24 cellular contexts compared by ENCODE assay signal in the genomic region with DNA sequence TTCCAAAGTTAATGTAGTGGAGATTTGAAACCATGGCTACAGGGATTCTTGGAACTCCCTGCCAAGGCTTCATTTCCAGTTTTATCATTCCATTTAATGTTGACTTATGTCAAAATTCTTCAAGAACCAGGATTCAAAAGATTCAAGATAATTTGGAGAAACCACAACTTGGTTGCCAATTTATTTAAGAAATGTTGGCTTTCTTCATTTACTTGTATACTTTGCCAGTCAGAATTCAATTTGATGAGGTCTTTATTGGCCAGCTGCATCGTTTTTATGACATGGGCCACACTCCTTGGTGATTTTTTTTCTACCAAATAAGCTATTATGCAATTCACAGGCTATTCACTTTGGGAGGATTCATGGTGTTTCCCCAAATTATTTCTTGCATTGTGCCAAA. TPM values are rescaled to one million over a fixed set of nuclear protein-coding genes. Genes with fewer than 3 reads are reported as not detected.
DNase-seq lines count a peak whose midpoint lies in the region; ATAC-seq, FAIRE-seq and TF ChIP-seq lines count a peak whose summit lies in the region.
"Had no signal": no experiment of that assay in that cellular context is flagged by ENCODE, and none has a peak within 500 bp of the region (broad histone marks: within the 10 kb centered on the region; RNA-seq: fewer than 3 reads in every experiment).

No MANE protein-coding gene starts in this region.

- no peaks in the 10 kb centered on the region for H3K27me3 Mint-ChIP-seq in astrocyte (ENCODE audit: low read depth, unreplicated experiment)
- H3K27me3 Mint-ChIP-seq in immature natural killer cell (ENCODE audit: low read depth in 3 of 3) = no peaks in the 10 kb centered on the region
- H3K27me3 Mint-ChIP-seq: CD4-positive, alpha-beta memory T cell; CD4-positive, CD25-positive, alpha-beta regulatory T cell had no signal

- no peak for TF ChIP-seq RAD21 in SK-N-SH (IDR thresholded peaks at IDR 0.05; ENCODE audit: low read length)

- intact Hi-C loops in body of pancreas (cut with DNase I) (no loop called here), Right ventricle myocardium superior (cut with DNase I) (no loop called here)

- H3K9ac ChIP-seq in astrocyte (ENCODE audit: low read length) = no peak overlapping the region
- H3K9ac ChIP-seq in SK-N-SH = no peak overlapping the region
- H3K9ac ChIP-seq: BLaER1 had no signal

- H3K36me3 ChIP-seq in astrocyte (ENCODE audit: insufficient read depth, low read length) = no peaks in the 10 kb centered on the region
- H3K36me3 ChIP-seq in body of pancreas (replicated peaks in 1 of 2; ENCODE audit: insufficient read depth in 1 of 2, low read depth in 2 of 2) = no peaks in the 10 kb centered on the region
- H3K36me3 ChIP-seq in SK-N-SH (replicated peaks in 1 of 2; ENCODE audit: control insufficient read depth in 1 of 2, insufficient read depth in 2 of 2, low read length in 1 of 2) = no peaks in the 10 kb centered on the region
- H3K36me3 ChIP-seq: BE2C, BLaER1 had no signal

- H3K4me2 ChIP-seq in astrocyte (ENCODE audit: low read length) (no peak overlapping the region), SK-N-SH (no peak overlapping the region)
- H3K4me2 ChIP-seq: BLaER1 had no signal

- H3K9me3 Mint-ChIP-seq in astrocyte (ENCODE audit: unreplicated experiment) (peaks cover 10% of the 10 kb centered on the region), immature natural killer cell (peaks cover 11 to 26% (median 18%) of the 10 kb centered on the region in 6 donors)

- H3K9me3 ChIP-seq in astrocyte (ENCODE audit: insufficient read depth, low read depth, low read length) (no peaks in the 10 kb centered on the region), body of pancreas (no peaks in the 10 kb centered on the region), SK-N-SH (no peaks in the 10 kb centered on the region)
- H3K9me3 ChIP-seq: BE2C, Caco-2 had no signal

- H3K4me3 Mint-ChIP-seq in astrocyte (ENCODE audit: unreplicated experiment) (no peak overlapping the region), immature natural killer cell (no peak overlapping the region)
- H3K4me3 Mint-ChIP-seq: CD14-positive monocyte; CD4-positive, alpha-beta memory T cell; CD4-positive, CD25-positive, alpha-beta regulatory T cell; CD8-positive, alpha-beta memory T cell had no signal

- 9 to 17% methylated on average over 1 of the region's 1 CpG for WGBS in body of pancreas, 2 donors
- 0% methylated on average over 1 of the region's 1 CpG for WGBS in SK-N-SH (ENCODE audit: low lambda C conversion rate)

- H3K9me2 ChIP-seq in SK-N-SH = no peaks in the 10 kb centered on the region

- H3K4me3 ChIP-seq in astrocyte (ENCODE audit: insufficient read depth, low read depth, low read length) = no peak overlapping the region
- H3K4me3 ChIP-seq in body of pancreas = no peak overlapping the region
- H3K4me3 ChIP-seq in SK-N-SH (ENCODE audit: low read depth in 2 of 2, low read length in 1 of 2) = no peak overlapping the region
- H3K4me3 ChIP-seq: BLaER1 had no signal

- POLR2A ChIA-PET in SK-N-SH (lab: Yijun Ruan, JAX) = no interaction called here

- H4K20me1 ChIP-seq in astrocyte (ENCODE audit: insufficient read depth, low read length) = no peaks in the 10 kb centered on the region
- no peaks in the 10 kb centered on the region for H4K20me1 ChIP-seq in SK-N-SH (ENCODE audit: insufficient read depth)
- H4K20me1 ChIP-seq: BLaER1 had no signal

- H3K36me3 Mint-ChIP-seq in astrocyte (ENCODE audit: low read depth, unreplicated experiment) = no peaks in the 10 kb centered on the region
- H3K36me3 Mint-ChIP-seq in immature natural killer cell = no peaks in the 10 kb centered on the region
- H3K36me3 Mint-ChIP-seq: CD14-positive monocyte; CD4-positive, alpha-beta memory T cell; CD4-positive, CD25-positive, alpha-beta regulatory T cell; CD8-positive, alpha-beta memory T cell had no signal

- H3K27ac Mint-ChIP-seq in astrocyte (ENCODE audit: unreplicated experiment) (no peak overlapping the region), immature natural killer cell (no peak overlapping the region)
- H3K27ac Mint-ChIP-seq: CD14-positive monocyte; CD4-positive, alpha-beta memory T cell; CD4-positive, CD25-positive, alpha-beta regulatory T cell; CD8-positive, alpha-beta memory T cell had no signal

- H3K27me3 ChIP-seq in astrocyte (ENCODE audit: insufficient read depth, low read length) (no peaks in the 10 kb centered on the region), body of pancreas (no peaks in the 10 kb centered on the region), SK-N-SH (ENCODE audit: insufficient read depth) (no peaks in the 10 kb centered on the region)
- H3K27me3 ChIP-seq: BE2C, BLaER1 had no signal

- ATAC-seq in body of pancreas (peak; percentile 64), Right ventricle myocardium superior (ENCODE audit: poor library complexity) (no peak)

- CTCF ChIA-PET in SK-N-SH (lab: Yijun Ruan, JAX) = interaction anchor here (1.0 kb wide), 1 partner anchor 9 kb away, joined by 4 read pairs; no protein-coding TSS in a partner anchor

- H3K27ac ChIP-seq in astrocyte (ENCODE audit: low read depth, low read length) = no peak overlapping the region
- H3K27ac ChIP-seq in body of pancreas = no peak overlapping the region
- no peak overlapping the region for H3K27ac ChIP-seq in SK-N-SH (ENCODE audit: low read depth in 2 of 2, low read length in 1 of 2)
- H3K27ac ChIP-seq: BLaER1 had no signal

- TF ChIP-seq CTCF in astrocyte (IDR thresholded peaks at IDR 0.05; ENCODE audit: insufficient read depth, low read depth, low read length) = no peak
- TF ChIP-seq CTCF in body of pancreas (IDR thresholded peaks at IDR 0.05) = no peak
- no peak for TF ChIP-seq CTCF in SK-N-SH (IDR thresholded peaks at IDR 0.05)

- H2AFZ ChIP-seq in astrocyte (ENCODE audit: low read depth, low read length) (no peak overlapping the region), SK-N-SH (ENCODE audit: low read depth) (no peak overlapping the region)

- H3K4me1 ChIP-seq in astrocyte (ENCODE audit: insufficient read depth, low read length) = no peaks in the 10 kb centered on the region
- H3K4me1 ChIP-seq in body of pancreas = peaks cover 32% of the 10 kb centered on the region
- no peaks in the 10 kb centered on the region; a peak in 1 of 4 replicates for H3K4me1 ChIP-seq in SK-N-SH (ENCODE audit: control insufficient read depth in 1 of 2, insufficient read depth in 2 of 2, low read depth in 1 of 2, low read length in 1 of 2)
- H3K4me1 ChIP-seq: BE2C, BLaER1, Caco-2 had no signal

- no peak for TF ChIP-seq EP300 in SK-N-SH (IDR thresholded peaks at IDR 0.05; ENCODE audit: borderline replicate concordance in 1 of 2, low read depth in 1 of 2, low read length in 1 of 2)

- no peak for TF ChIP-seq POLR2A in body of pancreas (IDR thresholded peaks at IDR 0.05)

- H3K4me1 Mint-ChIP-seq in astrocyte (ENCODE audit: low read depth, unreplicated experiment) (no peaks in the 10 kb centered on the region), immature natural killer cell (no peaks in the 10 kb centered on the region)
- H3K4me1 Mint-ChIP-seq: CD14-positive monocyte; CD4-positive, alpha-beta memory T cell; CD4-positive, CD25-positive, alpha-beta regulatory T cell; CD8-positive, alpha-beta memory T cell had no signal

- H3K79me2 ChIP-seq in astrocyte (ENCODE audit: insufficient read depth, low read length) (no peaks in the 10 kb centered on the region), SK-N-SH (ENCODE audit: insufficient read depth) (no peaks in the 10 kb centered on the region)

- peak; percentile 0 for DNase-seq in NCI-H446 treated with DMSO at 0.1 percent for 48 hours (lab: John Stamatoyannopoulos, UW)
- peak; percentile 12 for DNase-seq in astrocyte (ENCODE audit: low read depth)
- DNase-seq in body of pancreas = no peak
- no peak for DNase-seq in SK-N-SH
- no peak for DNase-seq in Right ventricle myocardium superior
- DNase-seq in immature natural killer cell = no peak
- DNase-seq: 8988T; ACHN; BE2C; C1 segment of cervical spinal cord; Caco-2; Calu3; CD4-positive, alpha-beta memory T cell; CD4-positive, CD25-positive, alpha-beta regulatory T cell; CD8-positive, alpha-beta memory T cell; DMS79 treated with DMSO at 0.1 percent for 48 hours; GF-D8 had no signal

- H3F3A ChIP-seq in SK-N-SH (replicated peaks; ENCODE audit: insufficient read depth) = no peaks in the 10 kb centered on the region

- FAIRE-seq in astrocyte (lab: Jason Lieb, UNC) = no peak
- FAIRE-seq: A204.1, D721Med, G401.6, GM12891, GM19239 had no signal

TF ChIP-seq in SK-N-SH, 30 proteins besides CTCF, POLR2A, EP300 and RAD21:
- TF ChIP-seq, protein P1, sequence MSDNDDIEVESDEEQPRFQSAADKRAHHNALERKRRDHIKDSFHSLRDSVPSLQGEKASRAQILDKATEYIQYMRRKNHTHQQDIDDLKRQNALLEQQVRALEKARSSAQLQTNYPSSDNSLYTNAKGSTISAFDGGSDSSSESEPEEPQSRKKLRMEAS (IDR thresholded peaks at IDR 0.05; ENCODE audit: low read depth) = no peak
- TF ChIP-seq RCOR1 (IDR thresholded peaks at IDR 0.05; ENCODE audit: low read length) = no peak
- no peak for TF ChIP-seq TCF12 (IDR thresholded peaks at IDR 0.05)
- TF ChIP-seq RXRA (IDR thresholded peaks at IDR 0.05; ENCODE audit: borderline replicate concordance, low read depth) = no peak
- no peak for TF ChIP-seq MXI1 (IDR thresholded peaks at IDR 0.05; ENCODE audit: low read depth, low read length)
- no peak for TF ChIP-seq YY1 (IDR thresholded peaks at IDR 0.05; ENCODE audit: low read depth)
- TF ChIP-seq TAF1 (IDR thresholded peaks at IDR 0.05; ENCODE audit: borderline replicate concordance, low read depth, low read length) = no peak
- TF ChIP-seq NFIC (IDR thresholded peaks at IDR 0.05; ENCODE audit: borderline replicate concordance) = no peak
TF ChIP-seq in SK-N-SH: peak in this region for 0.

RNA-seq across cellular contexts. Expression of a gene that starts 53.1 kb away (rescaled TPM):
- total RNA-seq in astrocyte (0.72 and 0.91 TPM in 2 replicates), body of pancreas (10 to 100 TPM; 49.5 to 59.7 TPM), Right ventricle myocardium superior (0.05 TPM)
- polyA plus RNA-seq in SK-N-SH (2012; rRNA removed) (0.08 TPM in 1 of 2 replicates, not detected in the other), immature natural killer cell (not detected)
- polyA plus RNA-seq in SK-N-SH (2012; cell fraction: cytosol; rRNA removed) = 0.04 and 0.10 TPM in 2 replicates
- polyA plus RNA-seq in SK-N-SH (2012; cell fraction: nucleus; rRNA removed) = 0.06 and 0.10 TPM in 2 replicates
- total RNA-seq: CD4-positive, alpha-beta memory T cell; CD4-positive, CD25-positive, alpha-beta regulatory T cell; CD8-positive, alpha-beta memory T cell had no signal
- polyA plus RNA-seq: CD14-positive monocyte; CD4-positive, alpha-beta memory T cell; CD4-positive, CD25-positive, alpha-beta regulatory T cell; CD8-positive, alpha-beta memory T cell had no signal

Comparison
In these comparisons a context has a peak if more than half of its experiments do, and no peak if none do; other contexts are left out.
1. DNase-seq: peak in NCI-H446 treated with DMSO at 0.1 percent for 48 hours (single experiment) and astrocyte (single experiment); none in body of pancreas (0 of 4), SK-N-SH (single experiment), Right ventricle myocardium superior (single experiment) and immature natural killer cell (0 of 3).
2. RNA of a gene that starts 53.1 kb away (total RNA-seq): 49.5 to 59.7 TPM in body of pancreas; 0.72 to 0.91 TPM in astrocyte and 0.05 TPM in Right ventricle myocardium superior (single experiment); every median in the first group is over 10 times any median in the second.